In genomic region chr17:50478391-50479361, GRCh38 we compare ENCODE assay signal across 1 cellular context.
TF ChIP-seq lines count a peak whose summit lies in the region.

Gene RSAD1, plus strand, starts transcription at chr17:50478860. Its CDS starts 25 bp downstream, at chr17:50478885.

TF ChIP-seq in K562, 482 proteins besides CTCF, POLR2A, EP300 and RAD21 (continued from another document and continues in another):
- no peak for TF ChIP-seq NR0B1 (IDR thresholded peaks at IDR 0.05; ENCODE audit: partially characterized antibody)
- TF ChIP-seq NFIC (IDR thresholded peaks at IDR 0.05) = no peak; the same call in none of the 2 replicates
- no peak for TF ChIP-seq ZZZ3 (IDR thresholded peaks at IDR 0.05)
- TF ChIP-seq ZMIZ1 (IDR thresholded peaks at IDR 0.05; ENCODE audit: low read depth in 2 of 2, low read length in 2 of 2) = no peak
- TF ChIP-seq SLC30A9 (CRISPR knock-in tag; IDR thresholded peaks at IDR 0.05) = no peak
- TF ChIP-seq ELF1 (tag; IDR thresholded peaks at IDR 0.05) = peak; percentile 58
- no peak for TF ChIP-seq DNMT1 (IDR thresholded peaks at IDR 0.05)
- peak; percentile 15 for TF ChIP-seq SP2 (IDR thresholded peaks at IDR 0.05; ENCODE audit: extremely low read depth, low read depth, low read length, poor library complexity, severe bottlenecking)
- TF ChIP-seq U2AF1 (optimal IDR thresholded peaks at IDR 0.05; ENCODE audit: low read depth, low read length) = no peak
- TF ChIP-seq MCM7 (IDR thresholded peaks at IDR 0.05) = no peak
- no peak for TF ChIP-seq SETDB1 (IDR thresholded peaks at IDR 0.05; ENCODE audit: low read length)
- no peak for TF ChIP-seq NFRKB (IDR thresholded peaks at IDR 0.05; ENCODE audit: low read depth)
- no peak for TF ChIP-seq FOXJ3 (CRISPR knock-in tag; IDR thresholded peaks at IDR 0.05)
- TF ChIP-seq ZNF785 (CRISPR knock-in tag; IDR thresholded peaks at IDR 0.05) = no peak
- no peak for TF ChIP-seq ZC3H4 (CRISPR knock-in tag; IDR thresholded peaks at IDR 0.05; ENCODE audit: borderline replicate concordance)
- TF ChIP-seq ZNF79 (CRISPR knock-in tag; IDR thresholded peaks at IDR 0.05; ENCODE audit: low read depth) = no peak
- TF ChIP-seq PHTF2 (CRISPR knock-in tag; IDR thresholded peaks at IDR 0.05) = no peak
- TF ChIP-seq MBD1 (CRISPR knock-in tag; IDR thresholded peaks at IDR 0.05) = no peak
- no peak for TF ChIP-seq GTF2F1 (IDR thresholded peaks at IDR 0.05; ENCODE audit: low read depth, low read length)
- TF ChIP-seq ETS1 (conservative IDR thresholded peaks at IDR 0.05; ENCODE audit: control insufficient read depth, low read depth, low read length) = peak; percentile 88
- no peak for TF ChIP-seq RFX1 (IDR thresholded peaks at IDR 0.05)
- TF ChIP-seq ADNP (tag; IDR thresholded peaks at IDR 0.05) = no peak
- TF ChIP-seq SP1 (CRISPR knock-in tag; IDR thresholded peaks at IDR 0.05) = no peak
- TF ChIP-seq ZNF212 (CRISPR knock-in tag; IDR thresholded peaks at IDR 0.05) = no peak
- peak; percentile 75 for TF ChIP-seq FUS (optimal IDR thresholded peaks at IDR 0.05; ENCODE audit: low read depth, low read length)
- peak; percentile 58 to 94 (median 92) for TF ChIP-seq YY1 (IDR thresholded peaks at IDR 0.05; ENCODE audit: borderline replicate concordance in 1 of 3, control insufficient read depth in 1 of 3, extremely low read depth in 1 of 3, insufficient read depth in 3 of 3, insufficient read length in 1 of 3, insufficient replicate concordance in 2 of 3, low read depth in 1 of 3, low read length in 2 of 3)
- no peak for TF ChIP-seq NR2C1 (IDR thresholded peaks at IDR 0.05)
- TF ChIP-seq NR2C1 (tag; IDR thresholded peaks at IDR 0.05) = no peak
- TF ChIP-seq NR1H2 (CRISPR knock-in tag; IDR thresholded peaks at IDR 0.05) = no peak
- TF ChIP-seq ZNF586 (CRISPR knock-in tag; conservative IDR thresholded peaks at IDR 0.05) = 0 out of 2 replicates have a peak, but pooled peaks have one; percentile 12
- TF ChIP-seq E2F4 (CRISPR knock-in tag; IDR thresholded peaks at IDR 0.05; ENCODE audit: low read depth) = no peak
- TF ChIP-seq ZNF436 (CRISPR knock-in tag; IDR thresholded peaks at IDR 0.05) = no peak
- no peak for TF ChIP-seq SMARCA5 (IDR thresholded peaks at IDR 0.05)
- TF ChIP-seq ZFP36 (IDR thresholded peaks at IDR 0.05; ENCODE audit: low read depth, low read length, partially characterized antibody) = no peak
- no peak for TF ChIP-seq ZNF830 (CRISPR knock-in tag; IDR thresholded peaks at IDR 0.05)
- TF ChIP-seq SMARCE1 (IDR thresholded peaks at IDR 0.05) = no peak
- TF ChIP-seq CREBBP (IDR thresholded peaks at IDR 0.05; ENCODE audit: low read depth, low read length) = no peak
- peak; percentile 72 for TF ChIP-seq POLR2AphosphoS5 (IDR thresholded peaks at IDR 0.05; ENCODE audit: control insufficient read depth, insufficient read depth, low read depth, low read length)
- no peak for TF ChIP-seq HDAC2 (IDR thresholded peaks at IDR 0.05)
- TF ChIP-seq CBX1 (IDR thresholded peaks at IDR 0.05; ENCODE audit: low read depth) = peak; percentile 83; the same call in 1 of the 2 replicates
- no peak for TF ChIP-seq MCM2 (IDR thresholded peaks at IDR 0.05; ENCODE audit: low read depth)
- no peak for TF ChIP-seq ZNF395 (CRISPR knock-in tag; IDR thresholded peaks at IDR 0.05)
- TF ChIP-seq PCBP1 (IDR thresholded peaks at IDR 0.05; ENCODE audit: low read depth, low read length, poor library complexity, severe bottlenecking) = no peak
- no peak for TF ChIP-seq ARID3B (CRISPR knock-in tag; IDR thresholded peaks at IDR 0.05; ENCODE audit: borderline replicate concordance)
- no peak for TF ChIP-seq PTTG1 (tag; IDR thresholded peaks at IDR 0.05; ENCODE audit: low read depth)
- TF ChIP-seq MEIS2 (IDR thresholded peaks at IDR 0.05; ENCODE audit: partially characterized antibody) = peak; percentile 60
- no peak for TF ChIP-seq HOXB6 (CRISPR knock-in tag; IDR thresholded peaks at IDR 0.05; ENCODE audit: borderline replicate concordance)
- no peak for TF ChIP-seq RNF2 (IDR thresholded peaks at IDR 0.05)
- no peak for TF ChIP-seq TFAM (CRISPR knock-in tag; conservative IDR thresholded peaks at IDR 0.05)
- TF ChIP-seq SRSF3 (IDR thresholded peaks at IDR 0.05; ENCODE audit: insufficient read depth, low read length) = no peak
- TF ChIP-seq MTA2 (IDR thresholded peaks at IDR 0.05; ENCODE audit: low read depth) = no peak
- no peak for TF ChIP-seq FOS (IDR thresholded peaks at IDR 0.05; ENCODE audit: extremely low read depth, insufficient read length)
- no peak for TF ChIP-seq PTBP1 (IDR thresholded peaks at IDR 0.05; ENCODE audit: low read depth, low read length)
- TF ChIP-seq E2F1 (CRISPR knock-in tag; IDR thresholded peaks at IDR 0.05) = peak; percentile 96
- TF ChIP-seq PURB (CRISPR knock-in tag; IDR thresholded peaks at IDR 0.05; ENCODE audit: low read depth) = no peak
- TF ChIP-seq JUNB (CRISPR knock-in tag; conservative IDR thresholded peaks at IDR 0.05) = no peak
- TF ChIP-seq CHD4 (IDR thresholded peaks at IDR 0.05; ENCODE audit: insufficient read depth, insufficient replicate concordance, low read depth, low read length, poor library complexity, severe bottlenecking) = no peak
- no peak; the same call in 1 of the 2 replicates for TF ChIP-seq SMARCC2 (IDR thresholded peaks at IDR 0.05; ENCODE audit: low read depth)
- TF ChIP-seq TGIF2 (CRISPR knock-in tag; IDR thresholded peaks at IDR 0.05) = no peak
- peak; percentile 0 to 83; a peak in 3 of 4 replicates for TF ChIP-seq SIN3A (IDR thresholded peaks at IDR 0.05; ENCODE audit: borderline replicate concordance in 2 of 2, control insufficient read depth in 1 of 2, low read depth in 2 of 2, low read length in 2 of 2)
